18 cellular contexts compared by ENCODE assay signal in genomic region chr1:76635784-76636183, GRCh38.
"Had no signal": no experiment of that assay in that cellular context is flagged by ENCODE, and none has a peak within 500 bp of the region (broad histone marks: within the 10 kb centered on the region; RNA-seq: fewer than 3 reads in every experiment).

No MANE protein-coding gene starts in this region.

- H3K4me3 ChIP-seq: adrenal gland, cardiac muscle cell, sigmoid colon, thyroid gland had no signal

- H3K27ac Mint-ChIP-seq: activated CD4-positive, alpha-beta T cell treated with anti-CD3 and anti-CD28 coated beads, Interleukin-2, amount 10 ng/mL, durations not matched to agents 7 days and 5 days; activated naive CD4-positive, alpha-beta T cell treated with anti-CD3 and anti-CD28 coated beads, Interleukin-2, amount 50 U/mL, for 24 hours; effector memory CD8-positive, alpha-beta T cell; mesothelial cell of epicardium; natural killer cell treated with Interleukin-12 subunit alpha and Interleukin-12 subunit beta and Interleukin-15 and Interleukin-18, amount 100 ng/mL, for 72 hours had no signal

- H3K27ac ChIP-seq: adrenal gland, cardiac muscle cell, neutrophil, parathyroid adenoma, sigmoid colon, thyroid gland had no signal

- H3K79me2 ChIP-seq: parathyroid adenoma had no signal

- H3K27me3 Mint-ChIP-seq: effector memory CD8-positive, alpha-beta T cell; natural killer cell treated with Interleukin-12 subunit alpha and Interleukin-12 subunit beta and Interleukin-15 and Interleukin-18, amount 100 ng/mL, for 72 hours had no signal

- H3K4me1 Mint-ChIP-seq: activated CD4-positive, alpha-beta T cell treated with anti-CD3 and anti-CD28 coated beads, Interleukin-2, amount 10 ng/mL, durations not matched to agents 7 days and 5 days had no signal

- H3K9me3 ChIP-seq: adrenal gland, neutrophil, sigmoid colon, thyroid gland had no signal

- H2AFZ ChIP-seq: parathyroid adenoma had no signal

- H3K36me3 ChIP-seq: adrenal gland, cardiac muscle cell, neutrophil, sigmoid colon, thyroid gland had no signal

- H3K27me3 ChIP-seq: adrenal gland, cardiac muscle cell, neutrophil, sigmoid colon, thyroid gland had no signal

- ATAC-seq: activated CD4-positive, CD25-positive, alpha-beta regulatory T cell treated with anti-CD3 and anti-CD28 coated beads, Interleukin-2, amount 50 U/mL, for 24 hours; effector memory CD8-positive, alpha-beta T cell; left lobe of liver; natural killer cell treated with Interleukin-12 subunit alpha and Interleukin-12 subunit beta and Interleukin-15 and Interleukin-18, amount 100 ng/mL, for 72 hours had no signal

- H3K4me1 ChIP-seq: adrenal gland, parathyroid adenoma, sigmoid colon, thyroid gland had no signal

- H3K9me3 Mint-ChIP-seq: activated CD4-positive, alpha-beta T cell treated with anti-CD3 and anti-CD28 coated beads, Interleukin-2, amount 10 ng/mL, durations not matched to agents 7 days and 5 days; activated naive CD4-positive, alpha-beta T cell treated with anti-CD3 and anti-CD28 coated beads, Interleukin-2, amount 50 U/mL, for 24 hours; effector memory CD8-positive, alpha-beta T cell had no signal

- H3K9ac ChIP-seq: parathyroid adenoma had no signal

- DNase-seq: activated CD4-positive, alpha-beta T cell treated with anti-CD3 and anti-CD28 coated beads, Interleukin-2, amount 10 ng/mL, durations not matched to agents 7 days and 5 days; activated CD8-positive, alpha-beta memory T cell treated with anti-CD3 and anti-CD28 coated beads, Interleukin-2, amount 50 U/mL, for 4 hours; activated gamma-delta T cell; adrenal gland; effector memory CD8-positive, alpha-beta T cell; foreskin melanocyte; glutamatergic neuron; hippocampal formation; sigmoid colon; thyroid gland had no signal

- H3K36me3 Mint-ChIP-seq: activated naive CD4-positive, alpha-beta T cell treated with anti-CD3 and anti-CD28 coated beads, Interleukin-2, amount 50 U/mL, for 24 hours; natural killer cell treated with Interleukin-12 subunit alpha and Interleukin-12 subunit beta and Interleukin-15 and Interleukin-18, amount 100 ng/mL, for 72 hours had no signal

- H3K4me3 Mint-ChIP-seq: activated CD4-positive, alpha-beta T cell treated with anti-CD3 and anti-CD28 coated beads, Interleukin-2, amount 10 ng/mL, durations not matched to agents 7 days and 5 days; activated naive CD4-positive, alpha-beta T cell treated with anti-CD3 and anti-CD28 coated beads, Interleukin-2, amount 50 U/mL, for 24 hours; effector memory CD8-positive, alpha-beta T cell; mesothelial cell of epicardium; natural killer cell treated with Interleukin-12 subunit alpha and Interleukin-12 subunit beta and Interleukin-15 and Interleukin-18, amount 100 ng/mL, for 72 hours had no signal
